8 cellular contexts compared by ENCODE assay signal in genomic region chrX:110418220-110418856, GRCh38. TPM values are rescaled to one million over a fixed set of nuclear protein-coding genes. Genes with fewer than 3 reads are reported as not detected.
DNase-seq lines count a peak whose midpoint lies in the region; ATAC-seq, FAIRE-seq and TF ChIP-seq lines count a peak whose summit lies in the region.

No MANE protein-coding gene starts in this region.

- no peak overlapping the region for H3K4me3 ChIP-seq in AG10803 (ENCODE audit: low read length)
- no peak overlapping the region; the same call in 1 of the 2 replicates for H3K4me3 ChIP-seq in IMR-90 (ENCODE audit: insufficient read depth, low read depth, low read length)
- peak overlapping the region; percentile 43 for H3K4me3 ChIP-seq in WI38 (ENCODE audit: low read depth, low read length)
- no peak overlapping the region for H3K4me3 ChIP-seq in keratinocyte (ENCODE audit: control insufficient read depth in 2 of 3, extremely low read depth in 1 of 3, insufficient read depth in 2 of 3, low read depth in 1 of 3, low read length in 3 of 3)

- peak overlapping the region; percentile 64 for H3K4ac ChIP-seq in IMR-90 (ENCODE audit: low read depth, low read length)

- H3K27ac ChIP-seq in IMR-90 (ENCODE audit: insufficient read depth, low read length) (peak overlapping the region; percentile 72), keratinocyte (ENCODE audit: control insufficient read depth, insufficient read depth, low read length) (peak overlapping the region; percentile 58)

- intact Hi-C loops in IMR-90 (cut with micrococcal nuclease), result loop anchor here (1.0 to 10.0 kb wide), 4 partner anchors 258 to 934 kb away; partner anchors contain the start of gene GUCY2F

- peak overlapping the region; percentile 69 for H2BK120ac ChIP-seq in IMR-90 (ENCODE audit: low read depth, low read length)

- POLR2A ChIA-PET in IMR-90 (lab: Charles Lee; ENCODE audit: unreplicated experiment), result interaction anchor here (0.7 kb wide), 1 partner anchor 16 kb away, joined by 3 read pairs; no protein-coding TSS in a partner anchor

- peak overlapping the region; percentile 15 to 83 for H4K8ac ChIP-seq in IMR-90 (ENCODE audit: low read depth in 2 of 2, low read length in 2 of 2)

- no peaks in the 10 kb centered on the region for H3K9me3 ChIP-seq in IMR-90 (ENCODE audit: control insufficient read depth, insufficient read depth, low read length)
- no peaks in the 10 kb centered on the region for H3K9me3 ChIP-seq in keratinocyte (ENCODE audit: control insufficient read depth, low read depth, low read length)

- no peak overlapping the region for H2AK5ac ChIP-seq in IMR-90 (ENCODE audit: low read depth, low read length)

- peak overlapping the region; percentile 30; the same call in 1 of the 2 replicates for H3K18ac ChIP-seq in IMR-90 (ENCODE audit: low read depth, low read length)

- H3K9ac ChIP-seq in IMR-90 (ENCODE audit: low read depth, low read length) (peak overlapping the region; percentile 23), keratinocyte (ENCODE audit: control insufficient read depth, extremely low read depth, insufficient read depth, low read length) (peak overlapping the region; percentile 26)

- TF ChIP-seq CTCF in AG10803 (conservative IDR thresholded peaks at IDR 0.05; ENCODE audit: low read length) (peak; percentile 68), IMR-90 (conservative IDR thresholded peaks at IDR 0.05; ENCODE audit: low read depth, low read length) (peak; percentile 60), WI38 (IDR thresholded peaks at IDR 0.05; ENCODE audit: low read depth, low read length) (peak; percentile 45), keratinocyte (optimal IDR thresholded peaks at IDR 0.05 in 1 of 3, IDR thresholded peaks at IDR 0.05 in 1 of 3, conservative IDR thresholded peaks at IDR 0.05 in 1 of 3; ENCODE audit: extremely low read depth in 1 of 3, insufficient read depth in 2 of 3, low read length in 3 of 3) (peak; percentile 50 to 67 (median 52))

- peak overlapping the region; percentile 1 for H2BK5ac ChIP-seq in IMR-90 (ENCODE audit: low read depth, low read length, poor library complexity, severe bottlenecking)

- H4K20me1 ChIP-seq in IMR-90 (ENCODE audit: insufficient read depth, low read length), result no peaks in the 10 kb centered on the region
- no peaks in the 10 kb centered on the region for H4K20me1 ChIP-seq in keratinocyte (ENCODE audit: control insufficient read depth, extremely low read depth, insufficient read depth, low read length)

- 0 out of 2 replicates have a peak, but pooled peaks cover 6% of the 10 kb centered on the region for H3K9me1 ChIP-seq in IMR-90 (ENCODE audit: insufficient read depth, low read length)
- H3K9me1 ChIP-seq in keratinocyte (ENCODE audit: control insufficient read depth, extremely low read depth, insufficient read depth, low read length), result no peaks in the 10 kb centered on the region

- no peak overlapping the region; the same call in 2 of the 3 replicates for H2BK15ac ChIP-seq in IMR-90 (ENCODE audit: low read depth, low read length)

- no peak overlapping the region for H4K91ac ChIP-seq in IMR-90 (ENCODE audit: insufficient read depth, low read depth, low read length)

- TF ChIP-seq POLR2A in IMR-90 (IDR thresholded peaks at IDR 0.05; ENCODE audit: low read depth, low read length), result no peak

- 30% methylated on average over 6 of the region's 13 CpGs; no CpG with 5 or more reads in 1 of the 2 experiments for WGBS in IMR-90 (ENCODE audit: extremely low coverage in 2 of 2, insufficient read length in 1 of 2), 2 experiments

- peak overlapping the region; percentile 2 for H2AK9ac ChIP-seq in IMR-90 (replicated peaks; ENCODE audit: low read depth, low read length, poor library complexity)

- in situ Hi-C loops in IMR-90 (cut with MboI; ENCODE audit: low sequenced_read_pairs), result loop anchor here (25.0 kb wide), 2 partner anchors 506 to 706 kb away; no protein-coding TSS in a partner anchor

- peak; percentile 72 for TF ChIP-seq RAD21 in IMR-90 (IDR thresholded peaks at IDR 0.05; ENCODE audit: low read length)

- H2AFZ ChIP-seq in IMR-90 (replicated peaks; ENCODE audit: low read length, poor library complexity) (peak overlapping the region; percentile 75), keratinocyte (ENCODE audit: control insufficient read depth, low read length) (peak overlapping the region; percentile 45)

- H3K36me3 ChIP-seq in IMR-90 (ENCODE audit: control insufficient read depth, insufficient read depth, low read length) (no peaks in the 10 kb centered on the region), keratinocyte (ENCODE audit: control insufficient read depth in 2 of 2, extremely low read depth in 1 of 2, insufficient read depth in 2 of 2, low read length in 2 of 2) (no peaks in the 10 kb centered on the region)

- H3K4me1 ChIP-seq in IMR-90 (ENCODE audit: control insufficient read depth, insufficient read depth, low read length), result peaks cover 11% of the 10 kb centered on the region
- H3K4me1 ChIP-seq in keratinocyte (ENCODE audit: control insufficient read depth, extremely low read depth, insufficient read depth, low read length), result peaks cover 33% of the 10 kb centered on the region

- CTCF ChIA-PET in IMR-90 (lab: Yijun Ruan, JAX), result interaction anchor here (0.8 to 2.2 kb wide), 7 partner anchors 252 to 933 kb away, joined by 3 to 8 read pairs (median 4); no protein-coding TSS in a partner anchor

- H3K56ac ChIP-seq in IMR-90 (ENCODE audit: extremely low read depth, insufficient read depth, low read length), result peak overlapping the region; percentile 10

- peak; percentile 72 for DNase-seq in AG10803 (ENCODE audit: low read depth)
- DNase-seq in IMR-90, result peak; percentile 81
- no peak for DNase-seq in keratinocyte (ENCODE audit: low read depth, low spot score)
- no peak for DNase-seq in LoVo (ENCODE audit: low spot score)

- H3K4me2 ChIP-seq in IMR-90 (ENCODE audit: low read depth, low read length) (peak overlapping the region; percentile 64), keratinocyte (ENCODE audit: control insufficient read depth, extremely low read depth, insufficient read depth, low read depth, low read length) (peak overlapping the region; percentile 45)

- peak overlapping the region; percentile 48 for H2BK20ac ChIP-seq in IMR-90 (ENCODE audit: low read depth, low read length)

- no TSS peak for BruUV-seq in IMR-90 (replicated peaks; lab: Mats Ljungman, UMichigan)

- H3K27me3 ChIP-seq in IMR-90 (ENCODE audit: control insufficient read depth, insufficient read depth, low read length) (0 out of 2 replicates have a peak, but pooled peaks cover 3% of the 10 kb centered on the region), keratinocyte (ENCODE audit: control insufficient read depth, extremely low read depth, insufficient read depth, low read length) (no peaks in the 10 kb centered on the region)

- peak overlapping the region; percentile 14; the same call in 1 of the 2 replicates for H3K23ac ChIP-seq in IMR-90 (ENCODE audit: low read depth, low read length)

- no peaks in the 10 kb centered on the region for H3K79me2 ChIP-seq in keratinocyte (ENCODE audit: control insufficient read depth, insufficient read depth, low read length)

- FAIRE-seq in keratinocyte (lab: Jason Lieb, UNC), result peak; percentile 67

- dilution Hi-C loops in IMR-90 (cut with HindIII; ENCODE audit: low sequenced_read_pairs, unreplicated experiment), result no loop called here
- dilution Hi-C loops in keratinocyte (cut with MboI; ENCODE audit: extremely low pct_ligation_motif_present, low sequenced_read_pairs), result no loop called here

- ATAC-seq in IMR-90 (ENCODE audit: low read depth) (peak; percentile 77), GM21619 (IDR thresholded peaks at IDR 0.05; ENCODE audit: unreplicated experiment) (no peak), HG02763 (IDR thresholded peaks at IDR 0.05; ENCODE audit: unreplicated experiment) (no peak), HG02623 (IDR thresholded peaks at IDR 0.05; ENCODE audit: unreplicated experiment) (no peak)

- no peaks in the 10 kb centered on the region for H3K79me1 ChIP-seq in IMR-90 (ENCODE audit: low read depth in 1 of 2, low read length in 2 of 2)

- H4K5ac ChIP-seq in IMR-90 (ENCODE audit: low read depth, low read length), result peak overlapping the region; percentile 13; the same call in 1 of the 2 replicates

- H3K14ac ChIP-seq in IMR-90 (replicated peaks; ENCODE audit: low read depth, low read length), result no peak overlapping the region; the same call in 1 of the 2 replicates

TF ChIP-seq in IMR-90, 13 proteins besides CTCF, POLR2A, EP300 and RAD21:
- no peak for TF ChIP-seq BHLHE40 (IDR thresholded peaks at IDR 0.05; ENCODE audit: low read depth, low read length)
- TF ChIP-seq SMC3 (IDR thresholded peaks at IDR 0.05; ENCODE audit: low read depth, low read length), result peak; percentile 54

RNA-seq across cellular contexts. Expression of gene RTL9, which starts 59.7 kb away (rescaled TPM):
- 0.56 and 0.90 TPM in 2 replicates for total RNA-seq in IMR-90 (2012; rRNA removed)
- polyA plus RNA-seq in IMR-90 (2012; rRNA removed), result 0.26 and 0.30 TPM in 2 replicates
- 0.13 and 0.15 TPM in 2 replicates for polyA plus RNA-seq in IMR-90 (2012; cell fraction: cytosol; rRNA removed)
- polyA plus RNA-seq in IMR-90 (2012; cell fraction: nucleus; rRNA removed; ENCODE audit: low replicate concordance), result 0.29 and 0.42 TPM in 2 replicates
- 0.05 to 0.14 TPM (median 0.13 TPM) in 3 replicates for polyA plus RNA-seq in keratinocyte
- polyA plus RNA-seq in keratinocyte (2011; ENCODE audit: low read depth), result not detected
- polyA plus RNA-seq in keratinocyte (2011; cell fraction: cytosol; rRNA removed), result 0.09 TPM in 2 replicates
- 0.19 and 0.35 TPM in 2 replicates for polyA plus RNA-seq in keratinocyte (2011; cell fraction: nucleus; rRNA removed)
- 0.07 and 0.14 TPM in 2 replicates for polyA plus RNA-seq in keratinocyte (2012; ENCODE audit: low replicate concordance)
- 0.19 to 0.20 TPM in 2 of 3 replicates, not detected in the other for polyA minus RNA-seq in keratinocyte
- polyA minus RNA-seq in keratinocyte (2011; cell fraction: cytosol; rRNA and poly(A)+ RNA removed), result not detected
- polyA minus RNA-seq in keratinocyte (2011; cell fraction: nucleus; rRNA and poly(A)+ RNA removed), result 0.21 and 0.31 TPM in 2 replicates

Comparison
In these comparisons a context has a peak if more than half of its experiments do, and no peak if none do; other contexts are left out.
1. DNase-seq: peak in AG10803 (single experiment) and IMR-90 (single experiment); none in keratinocyte (single experiment) and LoVo (single experiment).
2. Peak in every context shown above with its lines, with median percentiles within 50 percentile points of each other: CTCF ChIP-seq.